ENCODE assay signal across 8 cellular contexts in the genomic region with DNA sequence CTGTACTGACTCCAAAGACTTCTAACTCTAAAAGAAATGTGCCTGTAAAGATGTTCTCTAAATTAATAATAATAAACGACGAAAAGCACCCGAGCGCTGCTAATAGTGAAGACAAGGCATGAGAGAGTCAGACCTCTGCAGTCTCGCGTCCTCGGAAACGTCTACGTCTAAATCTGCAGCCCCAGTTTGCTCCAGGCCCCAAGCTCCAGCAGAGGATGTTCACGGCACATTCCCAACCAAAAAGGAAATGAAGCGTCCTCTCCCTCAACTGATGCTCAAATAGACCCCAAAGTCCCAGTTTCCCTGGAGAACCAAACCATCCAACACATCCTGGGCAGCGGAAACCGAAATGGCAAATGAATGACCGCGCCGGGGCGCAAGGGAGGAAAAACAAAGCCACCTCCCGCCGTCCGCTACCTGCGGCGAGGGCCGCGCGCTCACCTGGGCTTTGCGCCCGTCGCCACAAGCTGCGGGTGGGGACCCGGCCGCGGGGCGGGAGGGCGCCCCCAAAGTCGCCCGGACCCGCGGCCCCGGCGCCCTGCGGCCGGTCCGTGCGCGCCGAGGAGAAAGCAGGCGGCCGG. TPM values are rescaled to one million over a fixed set of nuclear protein-coding genes. Genes with fewer than 3 reads are reported as not detected.
DNase-seq lines count a peak whose midpoint lies in the region; ATAC-seq and TF ChIP-seq lines count a peak whose summit lies in the region.

No MANE protein-coding gene starts in this region.

- H3K27me3 ChIP-seq in BLaER1 = peaks cover 47% of the 10 kb centered on the region
- H3K27me3 ChIP-seq in esophagus muscularis mucosa = peaks cover 0 to 31% (median 2%) of the 10 kb centered on the region in 4 donors

- TF ChIP-seq CTCF in esophagus muscularis mucosa (IDR thresholded peaks at IDR 0.05) = no peak

- 0% methylated on average over 11 of the region's 48 CpGs for WGBS in esophagus muscularis mucosa

- intact Hi-C loops in esophagus muscularis mucosa (cut with DNase I) = no loop called here

- H3K27ac ChIP-seq in BLaER1 = no peak overlapping the region
- peak overlapping the region in 2 of 4 donors; percentile 65 to 84 for H3K27ac ChIP-seq in esophagus muscularis mucosa (replicated peaks in 1 of 4)

- DNase-seq in HT1080 (ENCODE audit: low read depth) = peak; percentile 29
- DNase-seq in esophagus muscularis mucosa (ENCODE audit: extremely low spot score) = no peak
- peak; percentile 61 for DNase-seq in myocyte (ENCODE audit: low read depth)
- no peak for DNase-seq in effector CD4-positive, alpha-beta T cell
- no peak for DNase-seq in stimulated activated naive CD4-positive, alpha-beta T cell treated with Interleukin-2 at 50 U/mL for 16 hours (lab: John Stamatoyannopoulos, UW)

- TF ChIP-seq POLR2A in esophagus muscularis mucosa (IDR thresholded peaks at IDR 0.05; ENCODE audit: low read depth) = no peak

- peak overlapping the region; percentile 70 for H3K9ac ChIP-seq in BLaER1

- peaks cover 5% of the 10 kb centered on the region; the same call in 1 of the 2 replicates for H3K4me1 ChIP-seq in BLaER1
- H3K4me1 ChIP-seq in esophagus muscularis mucosa = peaks cover 9 to 23% (median 13%) of the 10 kb centered on the region in 4 donors

- H3K4me2 ChIP-seq in BLaER1 = peak overlapping the region; percentile 92

- H3K4me3 ChIP-seq in BLaER1 (peak overlapping the region; percentile 84), esophagus muscularis mucosa (peak overlapping the region; percentile 64 to 71 (median 66))

- no peak for TF ChIP-seq EP300 in esophagus muscularis mucosa (IDR thresholded peaks at IDR 0.05)

- no peaks in the 10 kb centered on the region for H3K9me3 ChIP-seq in BLaER1
- H3K9me3 ChIP-seq in esophagus muscularis mucosa = no peaks in the 10 kb centered on the region

- H4K20me1 ChIP-seq in BLaER1 = no peaks in the 10 kb centered on the region

- H3K36me3 ChIP-seq in BLaER1 (no peaks in the 10 kb centered on the region), esophagus muscularis mucosa (no peaks in the 10 kb centered on the region)

- ATAC-seq in GM19328 (IDR thresholded peaks at IDR 0.05; ENCODE audit: unreplicated experiment) (peak; percentile 14), SK-N-SH treated with all-trans-retinoic acid at 6 μM for 48 hours (peak; percentile 71)

TF ChIP-seq in SK-N-SH treated with all-trans-retinoic acid at 6 μM for 48 hours, 23 proteins besides CTCF, POLR2A, EP300 and RAD21:
- TF ChIP-seq SNAI2 (CRISPR knock-in tag; IDR thresholded peaks at IDR 0.05) (no peak), RARB (CRISPR knock-in tag; IDR thresholded peaks at IDR 0.05) (no peak), ZNF8 (CRISPR knock-in tag; IDR thresholded peaks at IDR 0.05) (no peak)
- TF ChIP-seq, protein P1, sequence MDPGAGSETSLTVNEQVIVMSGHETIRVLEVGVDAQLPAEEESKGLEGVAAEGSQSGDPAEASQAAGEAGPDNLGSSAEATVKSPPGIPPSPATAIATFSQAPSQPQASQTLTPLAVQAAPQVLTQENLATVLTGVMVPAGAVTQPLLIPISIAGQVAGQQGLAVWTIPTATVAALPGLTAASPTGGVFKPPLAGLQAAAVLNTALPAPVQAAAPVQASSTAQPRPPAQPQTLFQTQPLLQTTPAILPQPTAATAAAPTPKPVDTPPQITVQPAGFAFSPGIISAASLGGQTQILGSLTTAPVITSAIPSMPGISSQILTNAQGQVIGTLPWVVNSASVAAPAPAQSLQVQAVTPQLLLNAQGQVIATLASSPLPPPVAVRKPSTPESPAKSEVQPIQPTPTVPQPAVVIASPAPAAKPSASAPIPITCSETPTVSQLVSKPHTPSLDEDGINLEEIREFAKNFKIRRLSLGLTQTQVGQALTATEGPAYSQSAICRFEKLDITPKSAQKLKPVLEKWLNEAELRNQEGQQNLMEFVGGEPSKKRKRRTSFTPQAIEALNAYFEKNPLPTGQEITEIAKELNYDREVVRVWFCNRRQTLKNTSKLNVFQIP (CRISPR knock-in tag; IDR thresholded peaks at IDR 0.05; ENCODE audit: borderline replicate concordance, low read depth) = no peak
TF ChIP-seq in SK-N-SH treated with all-trans-retinoic acid at 6 μM for 48 hours: peak in this region for 0.

RNA-seq across cellular contexts. Expression of a gene that starts 0.9 kb away (rescaled TPM):
- 11.3 and 13.3 TPM in 2 replicates for total RNA-seq in HT1080 (2014; rRNA removed; shearing (Covaris generic))
- polyA plus RNA-seq in HT1080 (2015; cell fraction: cytosol; rRNA removed) = 3.5 and 5.3 TPM in 2 replicates
- polyA plus RNA-seq in HT1080 (2015; cell fraction: nucleus; rRNA removed) = 13.7 and 21.8 TPM in 2 replicates
- total RNA-seq in esophagus muscularis mucosa = 1 to 10 TPM; 2.1 to 6.3 (median 4.9) TPM
- total RNA-seq in myocyte = 2.6 and 3.5 TPM in 2 replicates
- polyA plus RNA-seq in myocyte (2012) = 1.4 TPM

RNA-seq across cellular contexts. Expression of a gene that starts 47.1 kb away (rescaled TPM):
- 7.5 and 8.4 TPM in 2 replicates for total RNA-seq in HT1080 (2014; rRNA removed; shearing (Covaris generic))
- polyA plus RNA-seq in HT1080 (2015; cell fraction: cytosol; rRNA removed) = 2.3 and 8.2 TPM in 2 replicates
- 36.7 and 40.5 TPM in 2 replicates for polyA plus RNA-seq in HT1080 (2015; cell fraction: nucleus; rRNA removed)
- 1 to 10 TPM in 2 of 4 donors, under 1 TPM in 2; 0.33 to 1.7 (median 0.91) TPM for total RNA-seq in esophagus muscularis mucosa
- 2.0 and 7.6 TPM in 2 replicates for total RNA-seq in myocyte
- 0.83 TPM for polyA plus RNA-seq in myocyte (2012)

Comparison
In these comparisons a context has a peak if more than half of its experiments do, and no peak if none do; other contexts are left out.
1. DNase-seq: peak in HT1080 (single experiment) and myocyte (single experiment); none in esophagus muscularis mucosa (single experiment), effector CD4-positive, alpha-beta T cell (single experiment) and stimulated activated naive CD4-positive, alpha-beta T cell treated with Interleukin-2 at 50 U/mL for 16 hours (single experiment).